8 cellular contexts compared by ENCODE assay signal in the genomic region with DNA sequence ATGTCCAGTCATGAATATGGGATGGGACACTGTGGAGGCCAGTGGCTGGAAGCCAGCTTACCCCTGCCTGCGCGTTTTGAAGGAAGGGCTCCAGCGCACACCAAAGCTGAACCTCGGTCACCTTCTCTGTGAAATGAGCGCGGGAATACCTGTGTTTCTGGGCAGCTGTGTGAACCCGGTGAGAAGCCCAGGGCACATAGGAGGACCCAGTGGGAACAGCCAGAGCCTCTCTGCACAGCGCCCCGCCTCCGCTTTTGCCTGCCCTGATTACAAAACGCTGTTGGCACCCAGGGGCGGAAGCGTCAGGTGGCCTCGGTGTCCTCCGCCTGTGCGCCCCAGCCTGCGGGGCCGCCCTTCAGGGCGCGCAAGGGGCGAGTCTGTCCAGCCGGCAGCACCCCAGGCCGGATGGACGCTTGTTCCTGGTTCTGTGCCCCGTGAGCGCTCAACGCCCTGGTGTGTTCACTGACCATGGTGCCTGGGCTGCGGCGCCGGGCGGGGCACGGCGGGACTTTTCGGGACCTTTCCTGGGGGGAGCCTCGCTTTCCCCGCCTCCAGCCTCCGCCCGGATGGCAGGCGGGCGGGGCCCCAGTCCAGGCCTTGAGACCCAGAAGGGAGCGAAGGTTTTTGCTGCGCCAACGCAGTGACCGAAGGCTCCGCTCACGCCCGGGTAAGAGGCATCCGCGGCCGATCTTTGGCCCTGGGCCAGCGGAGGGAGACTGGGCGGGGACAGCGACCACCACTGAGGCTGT. TPM values are rescaled to one million over a fixed set of nuclear protein-coding genes. Genes with fewer than 3 reads are reported as not detected.
A peak's percentile ranks its signal among the peaks of the same experiment; 100 is the strongest.
DNase-seq lines count a peak whose midpoint lies in the region; FAIRE-seq and TF ChIP-seq lines count a peak whose summit lies in the region.

Gene SQOR, plus strand, starts transcription at position 588 of the 749 bp plus-strand sequence. CDS start 23,895 bp downstream, outside the sequence.

- no peaks in the 10 kb centered on the region; a peak in 1 of 5 replicates for H3K9me3 Mint-ChIP-seq in H9

- no peak within 1 kb of the TSS for H3K27ac Mint-ChIP-seq in H9

- no peak within 1 kb of the TSS for H3K18ac ChIP-seq in H9 (ENCODE audit: insufficient read length, low read depth, low read length)

- no peaks in the 10 kb centered on the region for H4K20me1 ChIP-seq in H9 (ENCODE audit: control insufficient read depth, insufficient read depth, insufficient read length)
- no peaks in the 10 kb centered on the region for H4K20me1 ChIP-seq in MM.1S (ENCODE audit: insufficient read depth, low read length)

- TF ChIP-seq CTCF in H9 (conservative IDR thresholded peaks at IDR 0.05) (no peak), MM.1S (IDR thresholded peaks at IDR 0.05; ENCODE audit: low read length) (no peak)

- H3K36me3 Mint-ChIP-seq in H9 (ENCODE audit: insufficient read depth in 1 of 3, low read depth in 3 of 3) = no peaks in the 10 kb centered on the region

- H4K8ac ChIP-seq in H9 (replicated peaks; ENCODE audit: insufficient read length, low read depth, low read length) = no peak within 1 kb of the TSS

- peak within 1 kb of the TSS; percentile 72 to 84 for H3K4me3 Mint-ChIP-seq in H9

- no CpG with 5 or more reads among the region's 53 CpGs for WGBS in H9 (ENCODE audit: extremely low coverage, insufficient read length, low lambda C conversion rate)

- H3K79me2 ChIP-seq in H9 (ENCODE audit: insufficient read depth, low read length) = no peaks in the 10 kb centered on the region
- peaks cover 34% of the 10 kb centered on the region for H3K79me2 ChIP-seq in MM.1S (ENCODE audit: low read length)

- H3K36me3 ChIP-seq in MM.1S (replicated peaks; ENCODE audit: insufficient read depth, low read length) = no peaks in the 10 kb centered on the region

- peak within 1 kb of the TSS; percentile 83 for H3K4me2 ChIP-seq in H9 (ENCODE audit: insufficient read depth, insufficient read length, low read length)
- peak within 1 kb of the TSS; percentile 86 for H3K4me2 ChIP-seq in MM.1S (ENCODE audit: low read depth, low read length)

- H3K9me3 ChIP-seq in H9 (ENCODE audit: control insufficient read depth, low read depth, low read length) (no peaks in the 10 kb centered on the region), MM.1S (replicated peaks; ENCODE audit: insufficient read depth, low read length) (no peaks in the 10 kb centered on the region)

- H3K27me3 ChIP-seq in H9 (ENCODE audit: insufficient read depth, low read length) = peaks cover 8% of the 10 kb centered on the region; the same call in 1 of the 2 replicates
- no peaks in the 10 kb centered on the region for H3K27me3 ChIP-seq in MM.1S (replicated peaks; ENCODE audit: insufficient read depth, low read length)

- peaks cover 5% of the 10 kb centered on the region in 2 experiments for H3K4me1 Mint-ChIP-seq in H9

- H2BK5ac ChIP-seq in H9 (ENCODE audit: insufficient read length, low read length) = no peak within 1 kb of the TSS

- no peak within 1 kb of the TSS for H2BK15ac ChIP-seq in H9 (ENCODE audit: low read depth, low read length)

- no peaks in the 10 kb centered on the region for H3K79me1 ChIP-seq in H9 (ENCODE audit: insufficient read depth, low read depth, low read length, poor library complexity, severe bottlenecking)

- peaks cover 11% of the 10 kb centered on the region for H3K23me2 ChIP-seq in H9 (ENCODE audit: insufficient read length, low read depth, low read length, poor library complexity, severe bottlenecking)

- no peak within 1 kb of the TSS for H4K5ac ChIP-seq in H9 (ENCODE audit: insufficient read length, low read depth, low read length)

- TF ChIP-seq POLR2A in GM12892 (IDR thresholded peaks at IDR 0.05; ENCODE audit: low read depth, low read length) = peak; percentile 66; the same call in 1 of the 2 replicates

- H3K14ac ChIP-seq in H9 (ENCODE audit: insufficient read depth, low read length) = no peak within 1 kb of the TSS

- H3K4me1 ChIP-seq in H9 (ENCODE audit: insufficient read depth, low read length) (no peaks in the 10 kb centered on the region), MM.1S (ENCODE audit: low read length) (peaks cover 38% of the 10 kb centered on the region)

- FAIRE-seq in GM12892 (lab: Jason Lieb, UNC) = peak; percentile 95

- H3K9me2 ChIP-seq in MM.1S (replicated peaks; ENCODE audit: insufficient read depth, low read length) = no peaks in the 10 kb centered on the region

- H3K23ac ChIP-seq in H9 (ENCODE audit: insufficient read length, low read depth, low read length) = no peak within 1 kb of the TSS

- H2AK5ac ChIP-seq in H9 (ENCODE audit: insufficient read length, low read length) = no peak within 1 kb of the TSS

- DNase-seq in GM12892 (ENCODE audit: insufficient read length) (peak; percentile 58), H9 (peak; percentile 68), MM.1S (peak; percentile 92), dermis microvascular lymphatic vessel endothelial cell (ENCODE audit: low read depth in 2 of 2) (peak; percentile 48 to 80), lung microvascular endothelial cell (ENCODE audit: low read depth in 2 of 2) (peak; percentile 75 to 82), DMS153 (lab: John Stamatoyannopoulos, UW) (no peak)
- peak; percentile 60 for DNase-seq in activated CD4-positive, alpha-beta T cell treated with anti-CD3 and anti-CD28 coated beads, Interleukin-2, amount 50 U/mL, for 1 hour
- peak; percentile 30 for DNase-seq in stimulated activated CD8-positive, alpha-beta memory T cell treated with anti-CD3 and anti-CD28 coated beads, Interleukin-12 subunit alpha, Interleukin-12 subunit beta, amount 100 ng/mL, for 24 hours (ENCODE audit: extremely low read depth)

- H2BK20ac ChIP-seq in H9 (ENCODE audit: low read depth, low read length, poor library complexity, severe bottlenecking) = no peak within 1 kb of the TSS

- H3K9ac ChIP-seq in H9 (ENCODE audit: extremely low read depth, insufficient read length, low read length) (no peak within 1 kb of the TSS), MM.1S (ENCODE audit: low read length) (peak within 1 kb of the TSS; percentile 86)

- H2AFZ ChIP-seq in H9 (ENCODE audit: low read length) (no peak within 1 kb of the TSS), MM.1S (ENCODE audit: low read length) (peak within 1 kb of the TSS; percentile 79)

- H3K56ac ChIP-seq in H9 (ENCODE audit: insufficient read length, low read depth, low read length) = no peak within 1 kb of the TSS

- H3K27ac ChIP-seq in H9 (ENCODE audit: insufficient read length, low read depth, low read length) (no peak within 1 kb of the TSS), MM.1S (ENCODE audit: low read length) (peak within 1 kb of the TSS; percentile 87)

- no peak within 1 kb of the TSS for H4K91ac ChIP-seq in H9 (ENCODE audit: insufficient read length, low read depth, low read length)

- peak within 1 kb of the TSS; percentile 80 for H3K4me3 ChIP-seq in MM.1S (ENCODE audit: low read length)

- no peak within 1 kb of the TSS for H2BK120ac ChIP-seq in H9 (ENCODE audit: low read depth, low read length, poor library complexity, severe bottlenecking)

- H3T11ph ChIP-seq in H9 (ENCODE audit: low read length) = no peak within 1 kb of the TSS

- peaks cover 41% of the 10 kb centered on the region for H3F3A ChIP-seq in MM.1S (ENCODE audit: insufficient read depth, low read length)

- H3K27me3 Mint-ChIP-seq in H9 (ENCODE audit: low read depth) = peaks cover 94% of the 10 kb centered on the region

- no peak within 1 kb of the TSS for H2BK12ac ChIP-seq in H9 (ENCODE audit: insufficient read length, low read depth, low read length)

- H3K4ac ChIP-seq in H9 (ENCODE audit: low read depth, low read length) = no peak within 1 kb of the TSS

RNA-seq across cellular contexts. Expression of gene SQOR, which starts in this region (rescaled TPM):
- polyA plus RNA-seq in GM12892 (2012; ENCODE audit: missing spikeins) = 38.4 TPM
- total RNA-seq in H9 (2021) (0.17 TPM in 1 of 2 replicates, not detected in the other), dermis microvascular lymphatic vessel endothelial cell (142 and 156 TPM in 2 replicates), lung microvascular endothelial cell (118 and 162 TPM in 2 replicates)

Comparison
In these comparisons a context has a peak if more than half of its experiments do, and no peak if none do; other contexts are left out.
1. RNA of gene SQOR (total RNA-seq): 118 to 162 TPM in lung microvascular endothelial cell and 142 to 156 TPM in dermis microvascular lymphatic vessel endothelial cell; 0.17 TPM in H9; every median in the first group is over 100 times any median in the second.
2. Peak in DNase-seq and H3K4me2 ChIP-seq in H9; RNA of the gene not detected or under 1 TPM.